In the genomic region with DNA sequence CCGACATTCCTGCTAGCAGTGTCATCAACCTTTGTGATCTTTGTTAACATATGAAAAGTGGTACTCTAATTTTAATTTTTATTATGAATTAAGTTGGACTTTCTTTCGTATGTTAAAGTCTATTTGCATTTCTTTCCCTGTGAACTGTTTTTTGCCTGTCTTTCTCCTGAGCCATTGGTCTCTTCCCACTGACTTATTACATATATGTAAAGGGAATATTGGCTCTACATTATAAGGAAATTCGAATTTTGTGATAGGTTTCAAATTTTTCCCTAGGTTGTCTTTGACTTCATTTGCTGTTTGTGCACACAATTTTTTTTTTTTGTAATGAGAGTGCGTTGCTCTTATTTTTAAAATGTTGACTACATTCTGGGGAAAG, we compare ENCODE assay signal across 8 cellular contexts. TPM values are rescaled to one million over a fixed set of nuclear protein-coding genes. Genes with fewer than 3 reads are reported as not detected.
A peak's percentile ranks its signal among the peaks of the same experiment; 100 is the strongest.
DNase-seq lines count a peak whose midpoint lies in the region; ATAC-seq and TF ChIP-seq lines count a peak whose summit lies in the region.

No MANE protein-coding gene starts in this region.

- peaks cover 31% of the 10 kb centered on the region for H3K79me2 ChIP-seq in ACC112 (ENCODE audit: control insufficient read depth, insufficient read depth, low read length, unreplicated experiment)

- intact Hi-C loops in natural killer cell (cut with micrococcal nuclease), result no loop called here

- H3K27ac Mint-ChIP-seq in IgD-negative memory B cell, result peak overlapping the region; percentile 84 to 95 (median 91)
- H3K27ac Mint-ChIP-seq in chondrocyte (ENCODE audit: unreplicated experiment), result peak overlapping the region; percentile 59
- peak overlapping the region; percentile 55 to 72 for H3K27ac Mint-ChIP-seq in natural killer cell

- H3K27ac ChIP-seq in ACC112 (ENCODE audit: low read depth, low read length), result no peak overlapping the region

- TF ChIP-seq CTCF in chondrocyte (IDR thresholded peaks at IDR 0.05) (no peak), natural killer cell (IDR thresholded peaks at IDR 0.05) (no peak), GM13977 (IDR thresholded peaks at IDR 0.05; ENCODE audit: extremely low read depth, insufficient read depth, missing control alignments) (no peak)

- H3K4me3 Mint-ChIP-seq in IgD-negative memory B cell, result peak overlapping the region; percentile 84 to 96 (median 92)
- H3K4me3 Mint-ChIP-seq in chondrocyte (ENCODE audit: unreplicated experiment), result peak overlapping the region; percentile 83
- H3K4me3 Mint-ChIP-seq in natural killer cell, result peak overlapping the region; percentile 94

- H3K9me3 Mint-ChIP-seq in IgD-negative memory B cell, result no peaks in the 10 kb centered on the region
- no peaks in the 10 kb centered on the region for H3K9me3 Mint-ChIP-seq in chondrocyte (ENCODE audit: low read depth)
- H3K9me3 Mint-ChIP-seq in natural killer cell, result no peaks in the 10 kb centered on the region

- ATAC-seq in natural killer cell (no peak), GM18909 (IDR thresholded peaks at IDR 0.05; ENCODE audit: poor library complexity, unreplicated experiment) (no peak), GM18498 (IDR thresholded peaks at IDR 0.05; ENCODE audit: unreplicated experiment) (no peak)

- peak overlapping the region; percentile 90 for H3K4me3 ChIP-seq in ACC112 (ENCODE audit: low read depth, low read length)

- peaks cover 3% of the 10 kb centered on the region for H3K36me3 Mint-ChIP-seq in IgD-negative memory B cell
- peaks cover 11% of the 10 kb centered on the region for H3K36me3 Mint-ChIP-seq in chondrocyte (ENCODE audit: low read depth)
- peaks cover 8% of the 10 kb centered on the region for H3K36me3 Mint-ChIP-seq in natural killer cell

- H2AFZ ChIP-seq in ACC112 (ENCODE audit: low read length, unreplicated experiment), result peak overlapping the region; percentile 88

- in situ Hi-C loops in GM13977 (cut with MboI; ENCODE audit: low pct_unique_long_range_greater_than_20kb, low sequenced_read_pairs, unreplicated experiment), result no loop called here

- H3K36me3 ChIP-seq in ACC112 (ENCODE audit: insufficient read depth, low read length), result peaks cover 8% of the 10 kb centered on the region

- DNase-seq in chondrocyte (ENCODE audit: low spot score), result no peak
- DNase-seq in natural killer cell, result no peak
- no peak for DNase-seq in GM13977 (ENCODE audit: low spot score)
- DNase-seq in NCI-H226, result no peak

- 0 out of 2 replicates have a peak, but pooled peaks cover 8% of the 10 kb centered on the region for H3K27me3 ChIP-seq in ACC112 (ENCODE audit: insufficient read depth, low read length)

- H3K4me1 Mint-ChIP-seq in IgD-negative memory B cell (peaks cover 16 to 27% (median 20%) of the 10 kb centered on the region in 3 donors), chondrocyte (ENCODE audit: low read depth) (peaks cover 23% of the 10 kb centered on the region), natural killer cell (peaks cover 18 to 20% of the 10 kb centered on the region in 2 donors)

- peaks cover 3% of the 10 kb centered on the region for H3K4me1 ChIP-seq in ACC112 (ENCODE audit: control insufficient read depth, insufficient read depth, low read length, unreplicated experiment)

- H3K27me3 Mint-ChIP-seq in IgD-negative memory B cell (peaks cover 9% of the 10 kb centered on the region), chondrocyte (ENCODE audit: low read depth) (no peaks in the 10 kb centered on the region), natural killer cell (ENCODE audit: low read depth in 2 of 2) (peaks cover 4 to 13% of the 10 kb centered on the region in 2 donors)

RNA-seq across cellular contexts. Expression of a gene that starts 0.4 kb away (rescaled TPM):
- 22.6 TPM for polyA plus RNA-seq in IgD-negative memory B cell
- 69.0 to 83.0 TPM (median 78.0 TPM) in 3 replicates for total RNA-seq in chondrocyte
- 10 to 100 TPM; 61.4 to 75.9 (median 70.7) TPM for total RNA-seq in natural killer cell

RNA-seq across cellular contexts. Expression of a gene that starts 47.1 kb away (rescaled TPM):
- polyA plus RNA-seq in IgD-negative memory B cell, result 35.5 TPM
- total RNA-seq in chondrocyte (44.4 to 48.7 TPM (median 46.2 TPM) in 3 replicates), natural killer cell (10 to 100 TPM; 37.8 to 66.5 (median 44.7) TPM)

RNA-seq across cellular contexts. Expression of a gene that starts 55.2 kb away (rescaled TPM):
- polyA plus RNA-seq in IgD-negative memory B cell, result not detected
- total RNA-seq in chondrocyte (not detected in 3 replicates), natural killer cell (1 to 10 TPM in 1 of 3 donors, under 1 TPM in 1, not detected in 1; 0.45 to 7.7 TPM)
